In the genomic region with DNA sequence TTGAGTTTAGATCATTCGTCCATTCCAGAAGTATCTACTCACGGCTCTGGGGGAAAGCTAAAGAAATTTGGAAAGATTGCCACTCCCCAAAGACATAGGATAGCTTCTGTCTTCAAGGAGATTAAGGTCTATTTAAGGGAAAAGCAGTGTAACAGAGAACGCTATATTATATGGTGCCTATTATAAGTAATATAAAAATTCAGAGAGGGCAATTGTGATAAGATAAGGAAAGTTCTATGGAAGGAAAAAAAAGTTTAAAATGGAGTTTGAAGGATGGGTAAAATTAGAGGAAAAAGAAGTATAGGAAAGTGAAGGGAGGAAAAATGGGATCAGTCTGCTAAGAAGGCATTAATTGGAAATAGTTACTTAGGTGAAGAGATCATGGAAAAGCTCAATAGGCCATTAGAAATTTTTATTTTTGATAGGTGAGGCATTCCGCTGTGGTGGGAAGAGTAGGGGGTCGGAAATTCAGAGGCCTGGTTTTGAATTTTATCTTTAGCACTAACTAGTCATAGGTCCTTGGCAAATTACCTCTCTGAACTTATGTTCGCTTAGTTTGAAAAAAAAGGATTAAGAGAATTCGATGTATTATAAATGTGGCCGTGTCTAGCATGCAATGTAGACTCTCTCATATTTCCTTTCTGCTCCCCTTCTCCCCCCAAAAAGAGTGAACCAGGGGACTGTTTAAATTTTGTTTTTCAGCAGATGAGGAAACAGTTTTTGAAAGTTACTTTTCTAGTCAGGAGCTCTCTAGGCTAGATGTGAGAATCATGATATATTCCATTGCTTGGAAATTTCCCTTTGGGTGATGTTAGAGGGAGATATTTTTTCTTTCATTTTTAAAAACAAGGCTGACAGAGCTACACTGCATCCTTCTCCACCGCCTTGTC, we compare ENCODE assay signal across 8 cellular contexts. TPM values are rescaled to one million over a fixed set of nuclear protein-coding genes. Genes with fewer than 3 reads are reported as not detected.
DNase-seq lines count a peak whose midpoint lies in the region; ATAC-seq, FAIRE-seq and TF ChIP-seq lines count a peak whose summit lies in the region.

No MANE protein-coding gene starts in this region.

- no peak for TF ChIP-seq RAD21 in HepG2 (CRISPR knock-in tag; IDR thresholded peaks at IDR 0.05)

- H3K27ac ChIP-seq in angular gyrus (ENCODE audit: low read depth, low read length) (peak overlapping the region; percentile 83), HepG2 (ENCODE audit: extremely low read length, insufficient read depth, low read length) (peak overlapping the region; percentile 24), tibial artery (peak overlapping the region; percentile 97)

- H3K27me3 ChIP-seq in HepG2 (ENCODE audit: control insufficient read depth in 1 of 2, insufficient read depth in 2 of 2, low read length in 2 of 2) (peaks cover 0 to 4% of the 10 kb centered on the region in 2 experiments; a peak in 1 of 5 replicates), tibial artery (no peaks in the 10 kb centered on the region)

- CTCF ChIA-PET in HepG2 (lab: Yijun Ruan, JAX; ENCODE audit: low intra/inter-chr PET ratio, low total read pairs), result no interaction called here

- peak overlapping the region; percentile 83 for H2AFZ ChIP-seq in HepG2 (ENCODE audit: low read length)

- FAIRE-seq in HepG2 (lab: Jason Lieb, UNC), result no peak

- no peak for ATAC-seq in activated T-cell treated with anti-CD3 and anti-CD28 coated beads, Interleukin-2, amount 50 U/mL, for 4 hours
- no peak for ATAC-seq in HepG2

- in situ Hi-C loops in HepG2 (cut with HindIII; ENCODE audit: extremely low pct_ligation_motif_present, low pct_unique_long_range_greater_than_20kb), result no loop called here

- H3K9me3 Mint-ChIP-seq in activated T-cell treated with anti-CD3 and anti-CD28 coated beads, Interleukin-2, amount 50 U/mL, for 4 hours, result no peaks in the 10 kb centered on the region

- H3K4me1 Mint-ChIP-seq in activated T-cell treated with anti-CD3 and anti-CD28 coated beads, Interleukin-2, amount 50 U/mL, for 4 hours (ENCODE audit: low read depth), result peaks cover 44% of the 10 kb centered on the region

- no peak for TF ChIP-seq CTCF in HepG2 (CRISPR knock-in tag; IDR thresholded peaks at IDR 0.05)
- no peak for TF ChIP-seq CTCF in tibial artery (IDR thresholded peaks at IDR 0.05)
- no peak for TF ChIP-seq CTCF in GM10266 (IDR thresholded peaks at IDR 0.05; ENCODE audit: control insufficient read depth, insufficient read depth, low read depth, missing control alignments)

- POLR2A ChIA-PET in HepG2 (lab: Yijun Ruan, JAX), result interaction anchor here (0.6 to 1.4 kb wide), 11 partner anchors 7 to 460 kb away, joined by 3 to 7 read pairs (median 3); a partner anchor contains a TSS

- H3K36me3 Mint-ChIP-seq in activated T-cell treated with anti-CD3 and anti-CD28 coated beads, Interleukin-2, amount 50 U/mL, for 4 hours (ENCODE audit: insufficient read depth), result peaks cover 6% of the 10 kb centered on the region

- H3K9me3 ChIP-seq in HepG2 (ENCODE audit: low read length) (no peaks in the 10 kb centered on the region), tibial artery (no peaks in the 10 kb centered on the region)

- intact Hi-C loops in HepG2 (cut with micrococcal nuclease; ENCODE audit: unreplicated experiment) (loop anchor here (5.0 kb wide), 1 partner anchor 127 kb away; no protein-coding TSS in a partner anchor), tibial artery (cut with DNase I; ENCODE audit: low total_unique reads) (no loop called here)

- H3K79me2 ChIP-seq in HepG2 (ENCODE audit: insufficient read depth, low read length), result peaks cover 39% of the 10 kb centered on the region

- H3K4me1 ChIP-seq in HepG2 (ENCODE audit: insufficient read depth, low read length) (peaks cover 51% of the 10 kb centered on the region), tibial artery (peaks cover 0 to 32% (median 25%) of the 10 kb centered on the region in 4 donors)

- no peak for DNase-seq in activated T-cell treated with anti-CD3 and anti-CD28 coated beads, Interleukin-2, amount 50 U/mL, for 4 hours
- DNase-seq in activated T-cell treated with anti-CD3 and anti-CD28 coated beads, Interleukin-2, amount 50 U/mL, for 48 hours, result no peak
- no peak for DNase-seq in HepG2 (ENCODE audit: low spot score)
- no peak for DNase-seq in tibial artery
- no peak for DNase-seq in GM10266 (ENCODE audit: extremely low spot score)
- no peak for DNase-seq in stimulated activated CD8-positive, alpha-beta memory T cell treated with anti-CD3 and anti-CD28 coated beads, Interleukin-4, amount 100 ng/mL, for 48 hours
- no peak for DNase-seq in stimulated activated CD4-positive, alpha-beta T cell treated with anti-CD3 and anti-CD28 coated beads, Interleukin-4, amount 100 ng/mL, for 1 hour

- H3K4me3 Mint-ChIP-seq in activated T-cell treated with anti-CD3 and anti-CD28 coated beads, Interleukin-2, amount 50 U/mL, for 4 hours, result peak overlapping the region; percentile 92

- peaks cover 0 to 1% of the 10 kb centered on the region in 2 experiments; a peak in 2 of 5 replicates for H3K36me3 ChIP-seq in HepG2 (replicated peaks in 1 of 2; ENCODE audit: control insufficient read depth in 1 of 2, insufficient read depth in 2 of 2, low read length in 2 of 2)
- no peaks in the 10 kb centered on the region for H3K36me3 ChIP-seq in tibial artery

- peaks cover 24% of the 10 kb centered on the region for H4K20me1 ChIP-seq in HepG2 (ENCODE audit: insufficient read depth, low read length)

- H3K4me3 ChIP-seq in HepG2 (replicated peaks in 1 of 3; ENCODE audit: insufficient read depth in 1 of 3, low read depth in 2 of 3, low read length in 3 of 3), result peak overlapping the region; percentile 47 to 86 (median 63)
- H3K4me3 ChIP-seq in tibial artery, result peak overlapping the region; percentile 80 to 85

- no peaks in the 10 kb centered on the region for H3K27me3 Mint-ChIP-seq in activated T-cell treated with anti-CD3 and anti-CD28 coated beads, Interleukin-2, amount 50 U/mL, for 4 hours (ENCODE audit: low read depth)

- 57% methylated on average over 9 of the region's 9 CpGs for WGBS in HepG2 (ENCODE audit: low lambda C conversion rate)

- no peak for TF ChIP-seq POLR2A in HepG2 (IDR thresholded peaks at IDR 0.05; ENCODE audit: insufficient read depth in 1 of 2, low read depth in 2 of 2, low read length in 2 of 2)

- H3K4me2 ChIP-seq in HepG2 (ENCODE audit: low read depth, low read length), result peak overlapping the region; percentile 90

- TF ChIP-seq EP300 in HepG2 (IDR thresholded peaks at IDR 0.05; ENCODE audit: low read depth in 2 of 2, low read length in 2 of 2) (no peak), HepG2 (CRISPR knock-in tag; IDR thresholded peaks at IDR 0.05; ENCODE audit: borderline replicate concordance) (no peak)

- BruUV-seq in HepG2 (replicated peaks; lab: Mats Ljungman, UMichigan), result TSS peak; percentile 84

- H3K9ac ChIP-seq in HepG2 (ENCODE audit: insufficient read depth, low read depth, low read length), result peak overlapping the region; percentile 98

RNA-seq across cellular contexts. Expression of a gene that starts 0.9 kb away (rescaled TPM):
- 10 to 100 TPM; 61.1 to 74.9 (median 66.0) TPM for total RNA-seq in activated T-cell treated with anti-CD3 and anti-CD28 coated beads, Interleukin-2, amount 50 U/mL, for 4 hours
- total RNA-seq in HepG2 (2016; rRNA removed; fragmentation: Illumina TruSeq; extraction: Trizol), result 102 and 162 TPM in 2 replicates
- 15.6 and 16.5 TPM in 2 replicates for total RNA-seq in HepG2 (2016; cell fraction: cytosol; rRNA removed; fragmentation: Illumina TruSeq; extraction: Trizol; ENCODE audit: low read depth)
- total RNA-seq in HepG2 (2016; cell fraction: insoluble cytoplasmic fraction; rRNA removed; fragmentation: Illumina TruSeq; extraction: Trizol), result 94.8 and 180 TPM in 2 replicates
- total RNA-seq in HepG2 (2016; cell fraction: membrane; rRNA removed; fragmentation: Illumina TruSeq; extraction: Trizol), result 45.9 and 57.6 TPM in 2 replicates
- total RNA-seq in HepG2 (2016; cell fraction: nucleus; rRNA removed; fragmentation: Illumina TruSeq; extraction: Trizol), result 66.9 and 67.5 TPM in 2 replicates
- polyA plus RNA-seq in HepG2 (2011; rRNA removed), result 55.9 and 80.7 TPM in 2 replicates
- 39.5 and 46.1 TPM in 2 replicates for polyA plus RNA-seq in HepG2 (2011; cell fraction: cytosol; rRNA removed)
- polyA plus RNA-seq in HepG2 (2011; cell fraction: nucleus; rRNA removed), result 54.9 and 64.9 TPM in 2 replicates
- polyA plus RNA-seq in HepG2 (2012), result 45.5 and 46.6 TPM in 2 replicates
- polyA plus RNA-seq in HepG2 (2016; cell fraction: cytosol; fragmentation: Illumina TruSeq; extraction: Trizol; ENCODE audit: low read depth), result 4.4 and 5.4 TPM in 2 replicates
- 124 and 138 TPM in 2 replicates for polyA plus RNA-seq in HepG2 (2016; cell fraction: insoluble cytoplasmic fraction; fragmentation: Illumina TruSeq; extraction: Trizol; ENCODE audit: low read depth)
- polyA plus RNA-seq in HepG2 (2016; cell fraction: membrane; fragmentation: Illumina TruSeq; extraction: Trizol; ENCODE audit: low read depth), result 16.5 and 20.8 TPM in 2 replicates
- polyA plus RNA-seq in HepG2 (2016; cell fraction: nucleus; fragmentation: Illumina TruSeq; extraction: Trizol; ENCODE audit: insufficient read depth, low read depth), result 88.5 and 91.4 TPM in 2 replicates
- 105 and 134 TPM in 2 replicates for polyA minus RNA-seq in HepG2 (2011; rRNA and poly(A)+ RNA removed; ENCODE audit: low replicate concordance)
- 70.2 and 86.9 TPM in 2 replicates for polyA minus RNA-seq in HepG2 (2011; cell fraction: cytosol; rRNA and poly(A)+ RNA removed)
- 68.6 and 73.8 TPM in 2 replicates for polyA minus RNA-seq in HepG2 (2011; cell fraction: nucleus; rRNA and poly(A)+ RNA removed)

RNA-seq across cellular contexts. Expression of a gene that starts 19.2 kb away (rescaled TPM):
- not detected for total RNA-seq in activated T-cell treated with anti-CD3 and anti-CD28 coated beads, Interleukin-2, amount 50 U/mL, for 4 hours
- not detected in 2 replicates for total RNA-seq in HepG2 (2016; rRNA removed; fragmentation: Illumina TruSeq; extraction: Trizol)
- not detected in 2 replicates for total RNA-seq in HepG2 (2016; cell fraction: cytosol; rRNA removed; fragmentation: Illumina TruSeq; extraction: Trizol; ENCODE audit: low read depth)
- total RNA-seq in HepG2 (2016; cell fraction: insoluble cytoplasmic fraction; rRNA removed; fragmentation: Illumina TruSeq; extraction: Trizol), result not detected in 2 replicates
- not detected in 2 replicates for total RNA-seq in HepG2 (2016; cell fraction: membrane; rRNA removed; fragmentation: Illumina TruSeq; extraction: Trizol)
- total RNA-seq in HepG2 (2016; cell fraction: nucleus; rRNA removed; fragmentation: Illumina TruSeq; extraction: Trizol), result not detected in 2 replicates
- 0.13 TPM in 1 of 2 replicates, not detected in the other for polyA plus RNA-seq in HepG2 (2011; rRNA removed)
- 0.11 and 0.17 TPM in 2 replicates for polyA plus RNA-seq in HepG2 (2011; cell fraction: cytosol; rRNA removed)
- polyA plus RNA-seq in HepG2 (2011; cell fraction: nucleus; rRNA removed), result not detected in 2 replicates
- polyA plus RNA-seq in HepG2 (2012), result not detected in 2 replicates
- not detected in 2 replicates for polyA plus RNA-seq in HepG2 (2016; cell fraction: cytosol; fragmentation: Illumina TruSeq; extraction: Trizol; ENCODE audit: low read depth)
- polyA plus RNA-seq in HepG2 (2016; cell fraction: insoluble cytoplasmic fraction; fragmentation: Illumina TruSeq; extraction: Trizol; ENCODE audit: low read depth), result 0.27 TPM in 1 of 2 replicates, not detected in the other
- polyA plus RNA-seq in HepG2 (2016; cell fraction: membrane; fragmentation: Illumina TruSeq; extraction: Trizol; ENCODE audit: low read depth), result not detected in 2 replicates
- polyA plus RNA-seq in HepG2 (2016; cell fraction: nucleus; fragmentation: Illumina TruSeq; extraction: Trizol; ENCODE audit: insufficient read depth, low read depth), result not detected in 2 replicates
- 0.42 and 1.4 TPM in 2 replicates for polyA minus RNA-seq in HepG2 (2011; rRNA and poly(A)+ RNA removed; ENCODE audit: low replicate concordance)
- polyA minus RNA-seq in HepG2 (2011; cell fraction: cytosol; rRNA and poly(A)+ RNA removed), result not detected in 2 replicates
- not detected in 2 replicates for polyA minus RNA-seq in HepG2 (2011; cell fraction: nucleus; rRNA and poly(A)+ RNA removed)

Comparison
In these comparisons a context has a peak if more than half of its experiments do, and no peak if none do; other contexts are left out.
1. H3K27ac ChIP-seq: peak in every context shown above with its lines; median percentile 97 in tibial artery; 83 in angular gyrus; 24 in HepG2.